In the genomic region with DNA sequence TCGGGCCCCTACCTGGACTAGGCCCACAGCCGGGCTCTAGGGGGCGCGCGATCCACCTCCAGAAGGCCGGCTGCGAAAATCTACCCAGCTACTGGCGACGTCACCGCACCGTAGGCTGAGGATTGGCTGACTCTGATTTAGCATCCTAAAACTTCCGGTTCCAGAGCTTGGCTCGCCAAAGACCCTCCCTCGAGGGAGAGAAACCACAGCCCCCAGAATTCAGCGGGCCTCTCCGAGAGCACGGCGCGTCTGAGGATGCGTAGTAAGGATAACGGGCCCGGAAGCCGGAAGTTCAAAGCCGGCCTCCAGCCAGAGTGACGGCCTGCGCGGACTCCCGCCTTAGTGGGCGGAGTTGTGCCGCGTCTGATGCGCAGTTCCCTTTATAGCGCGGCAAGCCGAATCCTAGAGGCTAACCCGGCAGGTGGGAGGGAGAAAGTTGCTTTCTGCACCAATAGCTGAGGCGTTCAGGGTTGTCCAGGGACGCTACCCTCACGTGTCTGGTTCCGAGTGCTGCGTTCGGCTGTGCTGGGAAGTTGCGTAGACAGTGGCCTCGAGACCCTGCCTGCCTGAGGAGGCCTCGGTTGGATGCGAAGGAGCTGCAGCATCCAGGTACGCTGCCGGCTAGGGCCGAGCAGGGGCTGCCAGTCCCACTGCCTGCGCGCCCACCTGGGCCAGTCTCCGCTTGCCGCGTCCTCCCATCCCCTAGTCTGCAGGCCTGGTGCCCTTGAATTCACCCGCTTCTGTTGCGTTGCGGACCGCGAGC, we compare ENCODE assay signal across 8 cellular contexts. TPM values are rescaled to one million over a fixed set of nuclear protein-coding genes. Genes with fewer than 3 reads are reported as not detected.
DNase-seq lines count a peak whose midpoint lies in the region; ATAC-seq, FAIRE-seq and TF ChIP-seq lines count a peak whose summit lies in the region.

A gene (plus strand): TSS at position 544 of the 763 bp plus-strand sequence. CDS start 7,808 bp downstream, outside the sequence.

- H3K36me3 ChIP-seq in kidney (ENCODE audit: control insufficient read depth in 1 of 2, insufficient read depth in 2 of 2, low read length in 2 of 2) = peaks cover 3 to 6% of the 10 kb centered on the region in 2 donors

- intact Hi-C loops in kidney (cut with DNase I) = no loop called here

- H3K27ac Mint-ChIP-seq in chondrocyte (ENCODE audit: unreplicated experiment) = peak within 1 kb of the TSS; percentile 95

- peak within 1 kb of the TSS; percentile 93 for H3K4me3 Mint-ChIP-seq in chondrocyte (ENCODE audit: unreplicated experiment)

- H3K4me1 Mint-ChIP-seq in chondrocyte (ENCODE audit: low read depth) = peaks cover 32% of the 10 kb centered on the region

- FAIRE-seq in kidney (lab: Jason Lieb, UNC) = peak; percentile 98

- H3K9ac ChIP-seq in kidney (ENCODE audit: low read length in 2 of 2) = peak within 1 kb of the TSS; percentile 94 to 99

- no peaks in the 10 kb centered on the region for H3K27me3 Mint-ChIP-seq in chondrocyte (ENCODE audit: low read depth)

- peaks cover 21 to 41% of the 10 kb centered on the region in 2 donors for H3K4me1 ChIP-seq in kidney (ENCODE audit: control insufficient read depth in 1 of 2, insufficient read depth in 1 of 2, low read depth in 1 of 2, low read length in 2 of 2)

- H3K4me3 ChIP-seq in kidney (ENCODE audit: low read length in 2 of 2) = peak within 1 kb of the TSS; percentile 95 to 100

- DNase-seq in AG20443 (ENCODE audit: low spot score) = peak; percentile 98
- peak; percentile 99 for DNase-seq in NCI-H460 (ENCODE audit: extremely low read depth, low read depth)
- peak; percentile 99 for DNase-seq in activated CD4-positive, alpha-beta T cell treated with anti-CD3 and anti-CD28 coated beads for 1 hour
- DNase-seq in chondrocyte (ENCODE audit: low spot score) = peak; percentile 100
- DNase-seq in kidney = peak; percentile 100
- DNase-seq in stimulated activated CD4-positive, alpha-beta T cell treated with anti-CD3 and anti-CD28 coated beads, Interleukin-15, amount 100 ng/mL, for 48 hours (ENCODE audit: low read depth in 2 of 2) = peak; percentile 97 to 98

- TF ChIP-seq CTCF in chondrocyte (IDR thresholded peaks at IDR 0.05) (peak; percentile 99), kidney (IDR thresholded peaks at IDR 0.05; ENCODE audit: borderline replicate concordance, extremely low read depth, insufficient read depth) (peak; percentile 74)

- H3K9me3 Mint-ChIP-seq in chondrocyte (ENCODE audit: low read depth) = no peaks in the 10 kb centered on the region

- peak within 1 kb of the TSS; percentile 98 to 99 for H3K27ac ChIP-seq in kidney (ENCODE audit: low read depth in 2 of 2, low read length in 2 of 2)

- peak; percentile 83 for ATAC-seq in GM19035 (IDR thresholded peaks at IDR 0.05; ENCODE audit: unreplicated experiment)
- ATAC-seq in HG03378 (IDR thresholded peaks at IDR 0.05; ENCODE audit: unreplicated experiment) = peak; percentile 86

- H3K9me3 ChIP-seq in kidney (ENCODE audit: control insufficient read depth in 1 of 2, low read length in 2 of 2) = no peaks in the 10 kb centered on the region

- peaks cover 5% of the 10 kb centered on the region for H3K36me3 Mint-ChIP-seq in chondrocyte (ENCODE audit: low read depth)

RNA-seq across cellular contexts. Expression of the gene that starts here (rescaled TPM):
- 40.8 and 53.7 TPM in 2 replicates for total RNA-seq in NCI-H460 (2014; rRNA removed; shearing (Covaris generic))
- polyA plus RNA-seq in NCI-H460 (2014; cell fraction: nucleus; rRNA removed) = 15.5 and 42.4 TPM in 2 replicates
- 37.8 to 53.1 TPM (median 44.7 TPM) in 3 replicates for total RNA-seq in chondrocyte
- total RNA-seq in kidney = 68.2 TPM
- polyA plus RNA-seq in kidney (ENCODE audit: insufficient read depth, low read depth, low replicate concordance) = 242 TPM

Comparison
In these comparisons a context has a peak if more than half of its experiments do, and no peak if none do; other contexts are left out.
1. Peak in every context shown above with its lines: DNase-seq, ATAC-seq, H3K4me3 ChIP-seq and H3K27ac ChIP-seq.